Comparison of ENCODE assay signal across 1 cellular context in the genomic region with DNA sequence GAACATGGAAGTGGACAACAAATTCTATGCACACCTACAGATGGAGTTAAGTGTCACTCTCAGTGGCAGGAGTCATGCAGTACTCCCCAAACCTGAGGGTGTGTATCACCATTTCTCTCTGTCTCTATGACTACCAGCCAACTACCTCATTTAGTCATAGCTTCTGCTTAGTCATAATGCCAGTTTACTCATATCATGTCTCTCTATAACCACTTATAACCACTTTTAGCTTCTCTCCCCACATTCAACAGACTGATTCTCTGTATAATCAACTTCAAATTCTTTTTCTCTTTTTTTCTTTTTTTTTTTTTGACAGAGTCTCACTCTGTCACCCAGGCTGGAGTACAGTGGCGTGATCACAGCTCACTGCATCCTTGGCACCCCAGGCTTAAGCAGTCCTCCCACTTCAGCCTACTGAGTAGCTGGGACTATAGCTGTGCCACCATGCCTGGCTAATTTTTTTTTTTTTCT.
TF ChIP-seq lines count a peak whose summit lies in the region.

No MANE protein-coding gene starts in this region.

TF ChIP-seq in GM12878, 131 proteins besides CTCF, POLR2A, EP300 and RAD21 (continued from another document):
- TF ChIP-seq, protein P1, sequence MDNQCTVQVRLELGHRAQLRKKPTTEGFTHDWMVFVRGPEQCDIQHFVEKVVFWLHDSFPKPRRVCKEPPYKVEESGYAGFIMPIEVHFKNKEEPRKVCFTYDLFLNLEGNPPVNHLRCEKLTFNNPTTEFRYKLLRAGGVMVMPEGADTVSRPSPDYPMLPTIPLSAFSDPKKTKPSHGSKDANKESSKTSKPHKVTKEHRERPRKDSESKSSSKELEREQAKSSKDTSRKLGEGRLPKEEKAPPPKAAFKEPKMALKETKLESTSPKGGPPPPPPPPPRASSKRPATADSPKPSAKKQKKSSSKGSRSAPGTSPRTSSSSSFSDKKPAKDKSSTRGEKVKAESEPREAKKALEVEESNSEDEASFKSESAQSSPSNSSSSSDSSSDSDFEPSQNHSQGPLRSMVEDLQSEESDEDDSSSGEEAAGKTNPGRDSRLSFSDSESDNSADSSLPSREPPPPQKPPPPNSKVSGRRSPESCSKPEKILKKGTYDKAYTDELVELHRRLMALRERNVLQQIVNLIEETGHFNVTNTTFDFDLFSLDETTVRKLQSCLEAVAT (IDR thresholded peaks at IDR 0.05): peak; percentile 94
- TF ChIP-seq IRF4 (IDR thresholded peaks at IDR 0.05; ENCODE audit: low read depth, low read length) (peak; percentile 100), NFIC (IDR thresholded peaks at IDR 0.05; ENCODE audit: low read depth, low read length) (peak; percentile 98), RB1 (IDR thresholded peaks at IDR 0.05; ENCODE audit: borderline replicate concordance) (no peak), MEF2B (IDR thresholded peaks at IDR 0.05; ENCODE audit: partially characterized antibody, poor library complexity, severe bottlenecking) (peak; percentile 94), SP1 (IDR thresholded peaks at IDR 0.05; ENCODE audit: low read depth, low read length) (peak; percentile 83), NR2F1 (conservative IDR thresholded peaks at IDR 0.05) (no peak; the same call in 1 of the 2 replicates), SMC3 (IDR thresholded peaks at IDR 0.05; ENCODE audit: borderline replicate concordance, low read length) (no peak; the same call in 1 of the 2 replicates), ZNF24 (IDR thresholded peaks at IDR 0.05) (peak; percentile 72; the same call in 1 of the 2 replicates), SUZ12 (IDR thresholded peaks at IDR 0.05; ENCODE audit: unreplicated experiment) (no peak), ZSCAN29 (IDR thresholded peaks at IDR 0.05) (no peak), HDAC2 (IDR thresholded peaks at IDR 0.05) (no peak)
- TF ChIP-seq, protein P2, sequence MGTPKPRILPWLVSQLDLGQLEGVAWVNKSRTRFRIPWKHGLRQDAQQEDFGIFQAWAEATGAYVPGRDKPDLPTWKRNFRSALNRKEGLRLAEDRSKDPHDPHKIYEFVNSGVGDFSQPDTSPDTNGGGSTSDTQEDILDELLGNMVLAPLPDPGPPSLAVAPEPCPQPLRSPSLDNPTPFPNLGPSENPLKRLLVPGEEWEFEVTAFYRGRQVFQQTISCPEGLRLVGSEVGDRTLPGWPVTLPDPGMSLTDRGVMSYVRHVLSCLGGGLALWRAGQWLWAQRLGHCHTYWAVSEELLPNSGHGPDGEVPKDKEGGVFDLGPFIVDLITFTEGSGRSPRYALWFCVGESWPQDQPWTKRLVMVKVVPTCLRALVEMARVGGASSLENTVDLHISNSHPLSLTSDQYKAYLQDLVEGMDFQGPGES (IDR thresholded peaks at IDR 0.05): no peak
TF ChIP-seq in GM12878: peak in this region for 57.
